Comparison of ENCODE assay signal across 8 cellular contexts in genomic region chr2:219104107-219105050, GRCh38. TPM values are rescaled to one million over a fixed set of nuclear protein-coding genes. Genes with fewer than 3 reads are reported as not detected.
A peak's percentile ranks its signal among the peaks of the same experiment; 100 is the strongest.
DNase-seq lines count a peak whose midpoint lies in the region; ATAC-seq, FAIRE-seq and TF ChIP-seq lines count a peak whose summit lies in the region.
"Had no signal": no experiment of that assay in that cellular context is flagged by ENCODE, and none has a peak within 500 bp of the region (broad histone marks: within the 10 kb centered on the region; RNA-seq: fewer than 3 reads in every experiment).

No MANE protein-coding gene starts in this region.

- TF ChIP-seq RAD21 in HepG2 (CRISPR knock-in tag; IDR thresholded peaks at IDR 0.05), result peak; percentile 78

- H3K79me2 ChIP-seq in HepG2 (ENCODE audit: insufficient read depth, low read length), result no peaks in the 10 kb centered on the region

- peak; percentile 55 for ATAC-seq in GM21529 (IDR thresholded peaks at IDR 0.05; ENCODE audit: unreplicated experiment)
- peak; percentile 97 for ATAC-seq in HepG2
- ATAC-seq in HG03571 (IDR thresholded peaks at IDR 0.05; ENCODE audit: unreplicated experiment), result no peak

- POLR2A ChIA-PET in HepG2 (lab: Yijun Ruan, JAX), result interaction anchor here (0.6 to 1.5 kb wide), 4 partner anchors 31 to 141 kb away, joined by 3 to 6 read pairs (median 5); partner anchors contain the start of genes GLB1L and STK16

- WGBS in HepG2 (ENCODE audit: low lambda C conversion rate), result 72% methylated on average over 4 of the region's 4 CpGs

- in situ Hi-C loops in astrocyte of the cerebellum (cut with HindIII; ENCODE audit: low sequenced_read_pairs) (loop anchor here (5.0 kb wide), 1 partner anchor 52 kb away; no protein-coding TSS in a partner anchor), HepG2 (cut with HindIII; ENCODE audit: extremely low pct_ligation_motif_present, low pct_unique_long_range_greater_than_20kb) (no loop called here)

- TF ChIP-seq CTCF in astrocyte of the cerebellum (IDR thresholded peaks at IDR 0.05; ENCODE audit: low read depth, low read length, missing control alignments) (peak; percentile 88), HepG2 (CRISPR knock-in tag; IDR thresholded peaks at IDR 0.05) (peak; percentile 84)

- peak; percentile 59 for DNase-seq in EH (ENCODE audit: low read depth)
- DNase-seq in NCI-H460 (ENCODE audit: extremely low read depth, low read depth), result peak; percentile 32
- DNase-seq in astrocyte of the cerebellum (ENCODE audit: low read depth), result peak; percentile 53
- DNase-seq in HepG2 (ENCODE audit: low spot score), result peak; percentile 66
- DNase-seq in posterior vena cava (ENCODE audit: low spot score), result no peak

- H3K4me3 ChIP-seq in astrocyte of the cerebellum (ENCODE audit: low read depth, low read length), result no peak overlapping the region
- H3K4me3 ChIP-seq in HepG2 (replicated peaks in 1 of 3; ENCODE audit: insufficient read depth in 1 of 3, low read depth in 2 of 3, low read length in 3 of 3), result no peak overlapping the region

- H3K27me3 ChIP-seq in HepG2 (ENCODE audit: control insufficient read depth in 1 of 2, insufficient read depth in 2 of 2, low read length in 2 of 2), result no peaks in the 10 kb centered on the region

- TF ChIP-seq EP300 in HepG2 (IDR thresholded peaks at IDR 0.05; ENCODE audit: low read depth in 2 of 2, low read length in 2 of 2) (no peak), HepG2 (CRISPR knock-in tag; IDR thresholded peaks at IDR 0.05; ENCODE audit: borderline replicate concordance) (no peak)

- no peaks in the 10 kb centered on the region for H3K36me3 ChIP-seq in HepG2 (replicated peaks in 1 of 2; ENCODE audit: control insufficient read depth in 1 of 2, insufficient read depth in 2 of 2, low read length in 2 of 2)

- no peak overlapping the region for H3K27ac ChIP-seq in HepG2 (ENCODE audit: extremely low read length, insufficient read depth, low read length)

- H3K4me1 ChIP-seq in HepG2 (ENCODE audit: insufficient read depth, low read length), result peaks cover 38% of the 10 kb centered on the region

- H2AFZ ChIP-seq in HepG2 (ENCODE audit: low read length), result no peak overlapping the region

- intact Hi-C loops in HepG2 (cut with micrococcal nuclease; ENCODE audit: unreplicated experiment) (loop anchor here (1.0 kb wide), 2 partner anchors 31 to 45 kb away; no protein-coding TSS in a partner anchor), posterior vena cava (cut with DNase I) (no loop called here)

- no peak overlapping the region for H3K9ac ChIP-seq in HepG2 (ENCODE audit: insufficient read depth, low read depth, low read length)

- H4K20me1 ChIP-seq in HepG2 (ENCODE audit: insufficient read depth, low read length), result no peaks in the 10 kb centered on the region

- peak; percentile 75 for FAIRE-seq in HepG2 (lab: Jason Lieb, UNC)

- H3K4me2 ChIP-seq in HepG2 (ENCODE audit: low read depth, low read length), result no peak overlapping the region

- no peak for TF ChIP-seq POLR2A in HepG2 (IDR thresholded peaks at IDR 0.05; ENCODE audit: insufficient read depth in 1 of 2, low read depth in 2 of 2, low read length in 2 of 2)

- no TSS peak for BruUV-seq in HepG2 (replicated peaks; lab: Mats Ljungman, UMichigan)

- CTCF ChIA-PET in HepG2 (lab: Yijun Ruan, JAX; ENCODE audit: low intra/inter-chr PET ratio, low total read pairs), result interaction anchor here (1.3 to 2.4 kb wide), 3 partner anchors 15 to 45 kb away, joined by 4 to 19 read pairs (median 7); no protein-coding TSS in a partner anchor

- H3K9me3 ChIP-seq in HepG2 (ENCODE audit: low read length), result no peaks in the 10 kb centered on the region

TF ChIP-seq in HepG2, 621 proteins besides CTCF, POLR2A, EP300 and RAD21 (continues in another document):
- TF ChIP-seq CAMTA2 (CRISPR knock-in tag; IDR thresholded peaks at IDR 0.05; ENCODE audit: borderline replicate concordance) (no peak), ZNF777 (CRISPR knock-in tag; IDR thresholded peaks at IDR 0.05) (no peak), PATZ1 (CRISPR knock-in tag; IDR thresholded peaks at IDR 0.05) (peak; percentile 35; the same call in 1 of the 2 replicates), SP2 (CRISPR knock-in tag; IDR thresholded peaks at IDR 0.05) (no peak), ZNF572 (CRISPR knock-in tag; IDR thresholded peaks at IDR 0.05) (no peak), HDAC2 (CRISPR knock-in tag; IDR thresholded peaks at IDR 0.05) (0 out of 2 replicates have a peak, but pooled peaks have one; percentile 26), HDAC1 (CRISPR knock-in tag; IDR thresholded peaks at IDR 0.05) (no peak), TOE1 (CRISPR knock-in tag; IDR thresholded peaks at IDR 0.05) (no peak), YEATS4 (CRISPR knock-in tag; IDR thresholded peaks at IDR 0.05; ENCODE audit: borderline replicate concordance) (no peak), MIER2 (CRISPR knock-in tag; IDR thresholded peaks at IDR 0.05) (no peak), SALL2 (CRISPR knock-in tag; IDR thresholded peaks at IDR 0.05) (no peak), ZNF75D (CRISPR knock-in tag; IDR thresholded peaks at IDR 0.05; ENCODE audit: borderline replicate concordance) (no peak)

RNA-seq across cellular contexts. Expression of gene IHH, which starts 43.7 kb away (rescaled TPM):
- not detected in 2 replicates for total RNA-seq in NCI-H460 (2014; rRNA removed; shearing (Covaris generic))
- polyA plus RNA-seq in NCI-H460 (2014; cell fraction: nucleus; rRNA removed), result not detected in 2 replicates
- 0.15 and 0.42 TPM in 2 replicates for total RNA-seq in HepG2 (2016; rRNA removed; fragmentation: Illumina TruSeq; extraction: Trizol)
- 0.20 TPM in 1 of 2 replicates, not detected in the other for total RNA-seq in HepG2 (2016; cell fraction: cytosol; rRNA removed; fragmentation: Illumina TruSeq; extraction: Trizol; ENCODE audit: low read depth)
- total RNA-seq in HepG2 (2016; cell fraction: insoluble cytoplasmic fraction; rRNA removed; fragmentation: Illumina TruSeq; extraction: Trizol), result 0.31 and 0.39 TPM in 2 replicates
- total RNA-seq in HepG2 (2016; cell fraction: membrane; rRNA removed; fragmentation: Illumina TruSeq; extraction: Trizol), result 0.28 and 0.31 TPM in 2 replicates
- total RNA-seq in HepG2 (2016; cell fraction: nucleus; rRNA removed; fragmentation: Illumina TruSeq; extraction: Trizol), result 0.63 and 0.90 TPM in 2 replicates
- 0.10 TPM in 1 of 2 replicates, not detected in the other for polyA plus RNA-seq in HepG2 (2011; rRNA removed)
- polyA plus RNA-seq in HepG2 (2011; cell fraction: cytosol; rRNA removed), result 0.09 TPM in 2 replicates
- 0.16 and 0.37 TPM in 2 replicates for polyA plus RNA-seq in HepG2 (2011; cell fraction: nucleus; rRNA removed)
- polyA plus RNA-seq in HepG2 (2012), result 0.08 and 0.12 TPM in 2 replicates
- polyA plus RNA-seq in HepG2 (2016; cell fraction: cytosol; fragmentation: Illumina TruSeq; extraction: Trizol; ENCODE audit: low read depth), result 0.11 and 0.16 TPM in 2 replicates
- 0.30 and 0.58 TPM in 2 replicates for polyA plus RNA-seq in HepG2 (2016; cell fraction: insoluble cytoplasmic fraction; fragmentation: Illumina TruSeq; extraction: Trizol; ENCODE audit: low read depth)
- polyA plus RNA-seq in HepG2 (2016; cell fraction: membrane; fragmentation: Illumina TruSeq; extraction: Trizol; ENCODE audit: low read depth), result 0.41 and 0.43 TPM in 2 replicates
- polyA plus RNA-seq in HepG2 (2016; cell fraction: nucleus; fragmentation: Illumina TruSeq; extraction: Trizol; ENCODE audit: insufficient read depth, low read depth), result 0.81 and 1.1 TPM in 2 replicates
- polyA minus RNA-seq in HepG2 (2011; rRNA and poly(A)+ RNA removed; ENCODE audit: low replicate concordance), result 0.26 TPM in 1 of 2 replicates, not detected in the other
- not detected in 2 replicates for polyA minus RNA-seq in HepG2 (2011; cell fraction: cytosol; rRNA and poly(A)+ RNA removed)
- polyA minus RNA-seq in HepG2 (2011; cell fraction: nucleus; rRNA and poly(A)+ RNA removed), result 0.26 and 0.50 TPM in 2 replicates
- not detected for total RNA-seq in posterior vena cava
- total RNA-seq: activated CD8-positive, alpha-beta memory T cell treated with anti-CD3 and anti-CD28 coated beads for 36 hours had no signal

RNA-seq across cellular contexts. Expression of gene NHEJ1, which starts 56.2 kb away (rescaled TPM):
- 26.1 and 32.7 TPM in 2 replicates for total RNA-seq in NCI-H460 (2014; rRNA removed; shearing (Covaris generic))
- polyA plus RNA-seq in NCI-H460 (2014; cell fraction: nucleus; rRNA removed), result 16.9 and 26.3 TPM in 2 replicates
- 30.7 and 42.1 TPM in 2 replicates for total RNA-seq in HepG2 (2016; rRNA removed; fragmentation: Illumina TruSeq; extraction: Trizol)
- 6.5 and 7.7 TPM in 2 replicates for total RNA-seq in HepG2 (2016; cell fraction: cytosol; rRNA removed; fragmentation: Illumina TruSeq; extraction: Trizol; ENCODE audit: low read depth)
- total RNA-seq in HepG2 (2016; cell fraction: insoluble cytoplasmic fraction; rRNA removed; fragmentation: Illumina TruSeq; extraction: Trizol), result 30.0 and 42.5 TPM in 2 replicates
- total RNA-seq in HepG2 (2016; cell fraction: membrane; rRNA removed; fragmentation: Illumina TruSeq; extraction: Trizol), result 17.1 and 17.3 TPM in 2 replicates
- total RNA-seq in HepG2 (2016; cell fraction: nucleus; rRNA removed; fragmentation: Illumina TruSeq; extraction: Trizol), result 16.1 and 17.3 TPM in 2 replicates
- 23.8 and 30.0 TPM in 2 replicates for polyA plus RNA-seq in HepG2 (2011; rRNA removed)
- polyA plus RNA-seq in HepG2 (2011; cell fraction: cytosol; rRNA removed), result 23.3 and 26.7 TPM in 2 replicates
- polyA plus RNA-seq in HepG2 (2011; cell fraction: nucleus; rRNA removed), result 12.3 and 14.8 TPM in 2 replicates
- 20.2 and 22.8 TPM in 2 replicates for polyA plus RNA-seq in HepG2 (2012)
- 5.5 and 6.1 TPM in 2 replicates for polyA plus RNA-seq in HepG2 (2016; cell fraction: cytosol; fragmentation: Illumina TruSeq; extraction: Trizol; ENCODE audit: low read depth)
- 35.8 and 40.0 TPM in 2 replicates for polyA plus RNA-seq in HepG2 (2016; cell fraction: insoluble cytoplasmic fraction; fragmentation: Illumina TruSeq; extraction: Trizol; ENCODE audit: low read depth)
- 11.3 and 13.4 TPM in 2 replicates for polyA plus RNA-seq in HepG2 (2016; cell fraction: membrane; fragmentation: Illumina TruSeq; extraction: Trizol; ENCODE audit: low read depth)
- polyA plus RNA-seq in HepG2 (2016; cell fraction: nucleus; fragmentation: Illumina TruSeq; extraction: Trizol; ENCODE audit: insufficient read depth, low read depth), result 14.3 and 14.5 TPM in 2 replicates
- polyA minus RNA-seq in HepG2 (2011; rRNA and poly(A)+ RNA removed; ENCODE audit: low replicate concordance), result 47.0 and 114 TPM in 2 replicates
- 20.4 and 25.8 TPM in 2 replicates for polyA minus RNA-seq in HepG2 (2011; cell fraction: cytosol; rRNA and poly(A)+ RNA removed)
- 19.6 and 28.0 TPM in 2 replicates for polyA minus RNA-seq in HepG2 (2011; cell fraction: nucleus; rRNA and poly(A)+ RNA removed)
- 10 to 100 TPM in 1 of 2 donors, 1 to 10 TPM in 1; 8.9 to 11.6 TPM for total RNA-seq in posterior vena cava
